In genomic region chr3:187900961-187901755, GRCh38 we compare ENCODE assay signal across 21 cellular contexts.
DNase-seq lines count a peak whose midpoint lies in the region; ATAC-seq and TF ChIP-seq lines count a peak whose summit lies in the region.
"Had no signal": no experiment of that assay in that cellular context is flagged by ENCODE, and none has a peak within 500 bp of the region (broad histone marks: within the 10 kb centered on the region; RNA-seq: fewer than 3 reads in every experiment).

No MANE protein-coding gene starts in this region.

- peak; percentile 30 to 70 for ATAC-seq in activated T-cell treated with anti-CD3 and anti-CD28 coated beads, Interleukin-2, amount 50 U/mL, for 72 hours (replicated peaks in 1 of 2)
- peak; percentile 67 for ATAC-seq in HG02938 (IDR thresholded peaks at IDR 0.05; ENCODE audit: unreplicated experiment)
- peak in 1 of 2 donors; percentile 66 for ATAC-seq in stimulated activated naive B cell treated with anti-CD40 and anti-IgM and Interleukin-4, amounts not matched to agents 10 μg/mL and 1 μg/mL and 100 μg/mL, for 72 hours (replicated peaks)
- no peak for ATAC-seq in HG03135 (IDR thresholded peaks at IDR 0.05; ENCODE audit: unreplicated experiment)
- ATAC-seq: Right ventricle myocardium inferior had no signal

- peak overlapping the region; percentile 50 for H3K4me3 ChIP-seq in OCI-LY1 (ENCODE audit: low read depth, low read length, poor library complexity, severe bottlenecking)
- H3K4me3 ChIP-seq: adrenal gland, lung, thoracic aorta had no signal

- H3F3A ChIP-seq in OCI-LY1 (ENCODE audit: insufficient read depth, low read length), result peaks cover 6% of the 10 kb centered on the region

- H3K36me3 ChIP-seq in OCI-LY1 (ENCODE audit: insufficient read depth, low read length), result no peaks in the 10 kb centered on the region
- H3K36me3 ChIP-seq: adrenal gland, thoracic aorta had no signal

- H3K27ac ChIP-seq in OCI-LY1 (ENCODE audit: low read depth, low read length, poor library complexity, severe bottlenecking), result peak overlapping the region; percentile 99
- H3K27ac ChIP-seq: adrenal gland, thoracic aorta had no signal

- no peak overlapping the region for H3K4me3 Mint-ChIP-seq in activated T-cell treated with anti-CD3 and anti-CD28 coated beads, Interleukin-2, amount 50 U/mL, for 72 hours
- no peak overlapping the region for H3K4me3 Mint-ChIP-seq in stimulated activated naive B cell treated with anti-CD40 and anti-IgM and Interleukin-4, amounts not matched to agents 10 μg/mL and 1 μg/mL and 100 μg/mL, for 72 hours
- H3K4me3 Mint-ChIP-seq: activated CD4-positive, alpha-beta T cell treated with anti-CD3 and anti-CD28 coated beads, Interleukin-2, amount 10 ng/mL, durations not matched to agents 24 days and 14 days; CD8-positive, alpha-beta memory T cell; nephron had no signal

- H3K9me3 Mint-ChIP-seq in activated T-cell treated with anti-CD3 and anti-CD28 coated beads, Interleukin-2, amount 50 U/mL, for 72 hours, result peaks cover 0 to 2% of the 10 kb centered on the region in 2 donors
- peaks cover 0 to 1% of the 10 kb centered on the region in 2 donors for H3K9me3 Mint-ChIP-seq in stimulated activated naive B cell treated with anti-CD40 and anti-IgM and Interleukin-4, amounts not matched to agents 10 μg/mL and 1 μg/mL and 100 μg/mL, for 72 hours
- H3K9me3 Mint-ChIP-seq: activated CD4-positive, alpha-beta T cell treated with anti-CD3 and anti-CD28 coated beads, Interleukin-2, amount 10 ng/mL, durations not matched to agents 24 days and 14 days; CD8-positive, alpha-beta memory T cell; nephron had no signal

- no peak for DNase-seq in activated T-cell treated with anti-CD3 and anti-CD28 coated beads, Interleukin-2, amount 50 U/mL, for 72 hours
- no peak for DNase-seq in activated T-cell treated with anti-CD3 and anti-CD28 coated beads, Interleukin-2, amount 50 U/mL, for 48 hours
- no peak for DNase-seq in stimulated activated naive B cell treated with anti-CD40 and anti-IgM and Interleukin-4, amounts not matched to agents 10 μg/mL and 1 μg/mL and 100 μg/mL, for 72 hours
- DNase-seq in T1000 (lab: John Stamatoyannopoulos, UW) (no peak), COLO829 (ENCODE audit: low spot score) (no peak)
- DNase-seq: ACHN; activated CD4-positive, alpha-beta T cell treated with anti-CD3 and anti-CD28 coated beads, Interleukin-2, amount 10 ng/mL, durations not matched to agents 24 days and 14 days; activated T-cell treated with anti-CD3 and anti-CD28 coated beads, Interleukin-2, amount 50 U/mL, for 1 hour; adrenal gland; CD8-positive, alpha-beta memory T cell; cerebellar nuclear complex; NCI-H2081; stimulated activated CD4-positive, alpha-beta T cell treated with anti-CD3 and anti-CD28 coated beads, Interleukin-15, amount 100 ng/mL, for 24 hours; T-helper 2 cell had no signal

- H3K79me2 ChIP-seq in OCI-LY1 (ENCODE audit: insufficient read depth, low read length), result no peaks in the 10 kb centered on the region

- TF ChIP-seq CTCF in OCI-LY1 (IDR thresholded peaks at IDR 0.05; ENCODE audit: low read length), result peak; percentile 35; the same call in 1 of the 2 replicates

- H2AFZ ChIP-seq in OCI-LY1 (ENCODE audit: low read length), result no peak overlapping the region

- H3K4me1 ChIP-seq in OCI-LY1 (ENCODE audit: insufficient read depth, low read length, severe bottlenecking), result peaks cover 100% of the 10 kb centered on the region

- H3K4me1 Mint-ChIP-seq in activated T-cell treated with anti-CD3 and anti-CD28 coated beads, Interleukin-2, amount 50 U/mL, for 72 hours (ENCODE audit: low read depth), result peaks cover 20% of the 10 kb centered on the region
- peaks cover 10 to 18% of the 10 kb centered on the region in 2 donors for H3K4me1 Mint-ChIP-seq in stimulated activated naive B cell treated with anti-CD40 and anti-IgM and Interleukin-4, amounts not matched to agents 10 μg/mL and 1 μg/mL and 100 μg/mL, for 72 hours
- H3K4me1 Mint-ChIP-seq: CD8-positive, alpha-beta memory T cell had no signal

- H3K27me3 Mint-ChIP-seq in activated T-cell treated with anti-CD3 and anti-CD28 coated beads, Interleukin-2, amount 50 U/mL, for 72 hours (ENCODE audit: low read depth), result peaks cover 7% of the 10 kb centered on the region
- H3K27me3 Mint-ChIP-seq in stimulated activated naive B cell treated with anti-CD40 and anti-IgM and Interleukin-4, amounts not matched to agents 10 μg/mL and 1 μg/mL and 100 μg/mL, for 72 hours, result peaks cover 4 to 11% of the 10 kb centered on the region in 2 donors
- H3K27me3 Mint-ChIP-seq: activated CD4-positive, alpha-beta T cell treated with anti-CD3 and anti-CD28 coated beads, Interleukin-2, amount 10 ng/mL, durations not matched to agents 24 days and 14 days had no signal

- H3K27me3 ChIP-seq in OCI-LY1 (ENCODE audit: insufficient read depth, low read length), result no peaks in the 10 kb centered on the region
- H3K27me3 ChIP-seq: adrenal gland had no signal

- H3K9me3 ChIP-seq in OCI-LY1 (ENCODE audit: low read length), result no peaks in the 10 kb centered on the region
- H3K9me3 ChIP-seq: adrenal gland, thoracic aorta had no signal

- peak overlapping the region; percentile 81 for H3K4me2 ChIP-seq in OCI-LY1 (ENCODE audit: low read length)

- H4K20me1 ChIP-seq in OCI-LY1 (ENCODE audit: insufficient read depth, low read length), result no peaks in the 10 kb centered on the region

- peak overlapping the region; percentile 88 for H3K9ac ChIP-seq in OCI-LY1 (ENCODE audit: low read length)

- no peaks in the 10 kb centered on the region for H3K9me2 ChIP-seq in OCI-LY1 (ENCODE audit: low read depth, low read length)

- H3K27ac Mint-ChIP-seq in activated T-cell treated with anti-CD3 and anti-CD28 coated beads, Interleukin-2, amount 50 U/mL, for 72 hours, result no peak overlapping the region
- peak overlapping the region; percentile 4 for H3K27ac Mint-ChIP-seq in stimulated activated naive B cell treated with anti-CD40 and anti-IgM and Interleukin-4, amounts not matched to agents 10 μg/mL and 1 μg/mL and 100 μg/mL, for 72 hours
- H3K27ac Mint-ChIP-seq: activated CD4-positive, alpha-beta T cell treated with anti-CD3 and anti-CD28 coated beads, Interleukin-2, amount 10 ng/mL, durations not matched to agents 24 days and 14 days; nephron had no signal

- H3K36me3 Mint-ChIP-seq in activated T-cell treated with anti-CD3 and anti-CD28 coated beads, Interleukin-2, amount 50 U/mL, for 72 hours (ENCODE audit: insufficient read depth in 2 of 2), result no peaks in the 10 kb centered on the region
- H3K36me3 Mint-ChIP-seq in stimulated activated naive B cell treated with anti-CD40 and anti-IgM and Interleukin-4, amounts not matched to agents 10 μg/mL and 1 μg/mL and 100 μg/mL, for 72 hours, result no peaks in the 10 kb centered on the region
